30 cellular contexts compared by ENCODE assay signal in the genomic region with DNA sequence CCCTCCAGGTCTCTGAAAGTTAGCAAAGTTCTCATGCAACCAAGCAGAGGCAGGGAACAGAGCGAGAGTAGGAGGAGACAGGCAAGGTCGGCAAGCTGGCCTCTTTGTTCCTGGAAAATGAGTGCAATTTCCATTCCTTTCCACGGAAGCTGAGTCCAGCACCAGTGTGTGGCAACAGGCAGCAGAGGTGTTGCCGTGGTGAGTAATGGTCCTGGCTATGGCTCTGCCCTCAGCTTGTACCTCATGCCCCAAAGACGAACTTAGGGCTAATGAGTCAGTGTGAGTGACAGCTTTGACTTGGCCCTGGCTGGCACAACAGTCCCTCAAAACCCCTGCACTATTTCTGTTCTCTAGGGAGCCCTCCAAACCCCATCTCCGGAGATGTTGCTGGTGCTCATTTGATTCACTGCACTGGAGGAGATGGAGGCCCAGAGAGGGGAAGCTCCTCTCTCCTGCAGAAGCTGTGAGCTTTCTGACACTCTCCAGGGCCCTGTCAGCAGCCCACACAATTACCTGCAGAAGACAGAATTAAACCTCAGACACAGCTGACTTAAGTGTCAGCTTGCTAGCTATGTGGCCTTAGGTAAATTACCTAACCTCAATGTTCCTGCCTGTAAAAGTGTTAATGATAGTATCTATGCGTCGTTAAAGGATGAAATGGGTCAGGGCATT.
A peak's percentile ranks its signal among the peaks of the same experiment; 100 is the strongest.
DNase-seq lines count a peak whose midpoint lies in the region; ATAC-seq and TF ChIP-seq lines count a peak whose summit lies in the region.
"Had no signal": no experiment of that assay in that cellular context is flagged by ENCODE, and none has a peak within 500 bp of the region (broad histone marks: within the 10 kb centered on the region; RNA-seq: fewer than 3 reads in every experiment).

No MANE protein-coding gene starts in this region.

- 39% methylated on average over 6 of the region's 8 CpGs for WGBS in SK-N-SH (ENCODE audit: low lambda C conversion rate)
- 41% methylated on average over 8 of the region's 8 CpGs for WGBS in suprapubic skin

- H3K36me3 ChIP-seq in SK-N-SH (replicated peaks in 1 of 2; ENCODE audit: control insufficient read depth in 1 of 2, insufficient read depth in 2 of 2, low read length in 1 of 2) (no peaks in the 10 kb centered on the region), suprapubic skin (no peaks in the 10 kb centered on the region)
- H3K36me3 ChIP-seq: upper lobe of right lung, WERI-Rb-1 had no signal

- H3K9me2 ChIP-seq in SK-N-SH, result no peaks in the 10 kb centered on the region

- TF ChIP-seq CTCF in SK-N-SH (IDR thresholded peaks at IDR 0.05) (no peak), suprapubic skin (IDR thresholded peaks at IDR 0.05) (no peak)

- POLR2A ChIA-PET in SK-N-SH (lab: Yijun Ruan, JAX), result no interaction called here

- H3K9me3 ChIP-seq in SK-N-SH (no peaks in the 10 kb centered on the region), suprapubic skin (no peaks in the 10 kb centered on the region)
- H3K9me3 ChIP-seq: Caco-2, upper lobe of right lung had no signal

- no peak overlapping the region for H3K4me2 ChIP-seq in SK-N-SH

- TF ChIP-seq RAD21 in SK-N-SH (IDR thresholded peaks at IDR 0.05; ENCODE audit: low read length), result no peak

- no peak for TF ChIP-seq POLR2A in suprapubic skin (IDR thresholded peaks at IDR 0.05)

- H3K79me2 ChIP-seq in SK-N-SH (ENCODE audit: insufficient read depth), result no peaks in the 10 kb centered on the region

- H3F3A ChIP-seq in SK-N-SH (replicated peaks; ENCODE audit: insufficient read depth), result no peaks in the 10 kb centered on the region

- H3K27me3 ChIP-seq in SK-N-SH (ENCODE audit: insufficient read depth) (no peaks in the 10 kb centered on the region), suprapubic skin (peaks cover 19% of the 10 kb centered on the region)

- peak; percentile 32 for DNase-seq in NCI-H1092 treated with DMSO at 0.1 percent for 48 hours (lab: John Stamatoyannopoulos, UW)
- DNase-seq in NCI-H1092 (lab: John Stamatoyannopoulos, UW), result no peak
- DNase-seq in Daoy (ENCODE audit: low read depth), result peak; percentile 15
- DNase-seq in RKO (ENCODE audit: low spot score), result peak; percentile 9
- peak; percentile 64 for DNase-seq in islet precursor cell
- DNase-seq in SK-N-SH, result no peak
- no peak for DNase-seq in suprapubic skin (ENCODE audit: low spot score in 2 of 2)
- DNase-seq: 8988T; activated CD4-positive, alpha-beta T cell treated with anti-CD3 and anti-CD28 coated beads for 4 hours; activated CD8-positive, alpha-beta memory T cell treated with anti-CD3 and anti-CD28 coated beads for 24 hours; activated T-cell treated with anti-CD3 and anti-CD28 coated beads for 4 hours; amygdala; Caco-2; DMS79 treated with DMSO at 0.1 percent for 48 hours; hippocampal formation; left colon; NCI-H1105; NCI-H1930; NCI-H510A; nephron progenitor cell; PC-3; SHP77; stimulated activated CD4-positive, alpha-beta T cell treated with anti-CD3 and anti-CD28 coated beads, Interleukin-15, amount 100 ng/mL, for 24 hours; SW 1271; upper lobe of right lung; WERI-Rb-1 had no signal

- H3K4me3 ChIP-seq in SK-N-SH (ENCODE audit: low read depth in 2 of 2, low read length in 1 of 2) (no peak overlapping the region), suprapubic skin (no peak overlapping the region)
- H3K4me3 ChIP-seq: upper lobe of right lung had no signal

- H2AFZ ChIP-seq in SK-N-SH (ENCODE audit: low read depth), result no peak overlapping the region

- H3K9ac ChIP-seq in SK-N-SH, result no peak overlapping the region

- H3K27ac ChIP-seq in SK-N-SH (ENCODE audit: low read depth in 2 of 2, low read length in 1 of 2) (no peak overlapping the region), suprapubic skin (no peak overlapping the region)
- H3K27ac ChIP-seq: C4-2B, upper lobe of right lung, WERI-Rb-1 had no signal

- ATAC-seq in GM18867 (IDR thresholded peaks at IDR 0.05; ENCODE audit: unreplicated experiment), result no peak
- ATAC-seq: activated naive CD4-positive, alpha-beta T cell treated with anti-CD3 and anti-CD28 coated beads, Interleukin-2, amount 50 U/mL, for 72 hours; left colon; PC-3; stimulated activated memory B cell treated with anti-CD40 and anti-IgM and Interleukin-4, amounts not matched to agents 10 μg/mL and 1 μg/mL and 100 μg/mL, for 72 hours; upper lobe of right lung had no signal

- H4K20me1 ChIP-seq in SK-N-SH (ENCODE audit: insufficient read depth), result no peaks in the 10 kb centered on the region

- TF ChIP-seq EP300 in SK-N-SH (IDR thresholded peaks at IDR 0.05; ENCODE audit: borderline replicate concordance in 1 of 2, low read depth in 1 of 2, low read length in 1 of 2) (no peak), suprapubic skin (IDR thresholded peaks at IDR 0.05) (no peak)

- CTCF ChIA-PET in SK-N-SH (lab: Yijun Ruan, JAX), result no interaction called here

- H3K4me1 ChIP-seq in SK-N-SH (ENCODE audit: control insufficient read depth in 1 of 2, insufficient read depth in 2 of 2, low read depth in 1 of 2, low read length in 1 of 2) (peaks cover 0 to 3% of the 10 kb centered on the region in 2 experiments; a peak in 1 of 4 replicates), suprapubic skin (no peaks in the 10 kb centered on the region)
- H3K4me1 ChIP-seq: Caco-2, upper lobe of right lung had no signal

TF ChIP-seq in SK-N-SH, 30 proteins besides CTCF, POLR2A, EP300 and RAD21 (continues in another document):
- TF ChIP-seq, protein P1, sequence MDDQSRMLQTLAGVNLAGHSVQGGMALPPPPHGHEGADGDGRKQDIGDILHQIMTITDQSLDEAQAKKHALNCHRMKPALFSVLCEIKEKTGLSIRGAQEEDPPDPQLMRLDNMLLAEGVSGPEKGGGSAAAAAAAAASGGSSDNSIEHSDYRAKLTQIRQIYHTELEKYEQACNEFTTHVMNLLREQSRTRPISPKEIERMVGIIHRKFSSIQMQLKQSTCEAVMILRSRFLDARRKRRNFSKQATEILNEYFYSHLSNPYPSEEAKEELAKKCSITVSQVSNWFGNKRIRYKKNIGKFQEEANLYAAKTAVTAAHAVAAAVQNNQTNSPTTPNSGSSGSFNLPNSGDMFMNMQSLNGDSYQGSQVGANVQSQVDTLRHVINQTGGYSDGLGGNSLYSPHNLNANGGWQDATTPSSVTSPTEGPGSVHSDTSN (IDR thresholded peaks at IDR 0.05), result no peak
- TF ChIP-seq, protein P2, sequence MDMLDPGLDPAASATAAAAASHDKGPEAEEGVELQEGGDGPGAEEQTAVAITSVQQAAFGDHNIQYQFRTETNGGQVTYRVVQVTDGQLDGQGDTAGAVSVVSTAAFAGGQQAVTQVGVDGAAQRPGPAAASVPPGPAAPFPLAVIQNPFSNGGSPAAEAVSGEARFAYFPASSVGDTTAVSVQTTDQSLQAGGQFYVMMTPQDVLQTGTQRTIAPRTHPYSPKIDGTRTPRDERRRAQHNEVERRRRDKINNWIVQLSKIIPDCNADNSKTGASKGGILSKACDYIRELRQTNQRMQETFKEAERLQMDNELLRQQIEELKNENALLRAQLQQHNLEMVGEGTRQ (IDR thresholded peaks at IDR 0.05; ENCODE audit: borderline replicate concordance, low read depth, low read length), result no peak
- TF ChIP-seq NRF1 (IDR thresholded peaks at IDR 0.05; ENCODE audit: low read depth, low read length) (no peak), YY1 (IDR thresholded peaks at IDR 0.05; ENCODE audit: low read depth) (no peak), MAX (IDR thresholded peaks at IDR 0.05; ENCODE audit: low read depth) (no peak), JUND (IDR thresholded peaks at IDR 0.05) (no peak)
- TF ChIP-seq, protein P3, sequence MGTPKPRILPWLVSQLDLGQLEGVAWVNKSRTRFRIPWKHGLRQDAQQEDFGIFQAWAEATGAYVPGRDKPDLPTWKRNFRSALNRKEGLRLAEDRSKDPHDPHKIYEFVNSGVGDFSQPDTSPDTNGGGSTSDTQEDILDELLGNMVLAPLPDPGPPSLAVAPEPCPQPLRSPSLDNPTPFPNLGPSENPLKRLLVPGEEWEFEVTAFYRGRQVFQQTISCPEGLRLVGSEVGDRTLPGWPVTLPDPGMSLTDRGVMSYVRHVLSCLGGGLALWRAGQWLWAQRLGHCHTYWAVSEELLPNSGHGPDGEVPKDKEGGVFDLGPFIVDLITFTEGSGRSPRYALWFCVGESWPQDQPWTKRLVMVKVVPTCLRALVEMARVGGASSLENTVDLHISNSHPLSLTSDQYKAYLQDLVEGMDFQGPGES (IDR thresholded peaks at IDR 0.05; ENCODE audit: low read depth, low read length), result no peak
- TF ChIP-seq, protein P4, sequence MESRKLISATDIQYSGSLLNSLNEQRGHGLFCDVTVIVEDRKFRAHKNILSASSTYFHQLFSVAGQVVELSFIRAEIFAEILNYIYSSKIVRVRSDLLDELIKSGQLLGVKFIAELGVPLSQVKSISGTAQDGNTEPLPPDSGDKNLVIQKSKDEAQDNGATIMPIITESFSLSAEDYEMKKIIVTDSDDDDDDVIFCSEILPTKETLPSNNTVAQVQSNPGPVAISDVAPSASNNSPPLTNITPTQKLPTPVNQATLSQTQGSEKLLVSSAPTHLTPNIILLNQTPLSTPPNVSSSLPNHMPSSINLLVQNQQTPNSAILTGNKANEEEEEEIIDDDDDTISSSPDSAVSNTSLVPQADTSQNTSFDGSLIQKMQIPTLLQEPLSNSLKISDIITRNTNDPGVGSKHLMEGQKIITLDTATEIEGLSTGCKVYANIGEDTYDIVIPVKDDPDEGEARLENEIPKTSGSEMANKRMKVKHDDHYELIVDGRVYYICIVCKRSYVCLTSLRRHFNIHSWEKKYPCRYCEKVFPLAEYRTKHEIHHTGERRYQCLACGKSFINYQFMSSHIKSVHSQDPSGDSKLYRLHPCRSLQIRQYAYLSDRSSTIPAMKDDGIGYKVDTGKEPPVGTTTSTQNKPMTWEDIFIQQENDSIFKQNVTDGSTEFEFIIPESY (IDR thresholded peaks at IDR 0.05; ENCODE audit: borderline replicate concordance, low read depth), result no peak

Comparison
In these comparisons a context has a peak if more than half of its experiments do, and no peak if none do; other contexts are left out.
1. DNase-seq: peak in NCI-H1092 treated with DMSO at 0.1 percent for 48 hours (single experiment), Daoy (single experiment), RKO (single experiment) and islet precursor cell (single experiment); none in NCI-H1092 (single experiment), SK-N-SH (single experiment) and suprapubic skin (0 of 2).